32 cellular contexts compared by ENCODE assay signal in genomic region chr1:119293777-119294176, GRCh38.
"Had no signal": no experiment of that assay in that cellular context is flagged by ENCODE, and none has a peak within 500 bp of the region (broad histone marks: within the 10 kb centered on the region; RNA-seq: fewer than 3 reads in every experiment).

No MANE protein-coding gene starts in this region.

- FAIRE-seq: endothelial cell of umbilical vein, islet of Langerhans, small intestine had no signal

- H3K4me1 Mint-ChIP-seq: stimulated activated effector memory CD8-positive, alpha-beta T cell treated with anti-CD3 and anti-CD28 coated beads, Interleukin-12 subunit alpha, Interleukin-12 subunit beta, amount 100 ng/mL, for 72 hours had no signal

- H3K36me3 Mint-ChIP-seq: activated naive CD8-positive, alpha-beta T cell treated with anti-CD3 and anti-CD28 coated beads for 36 hours; brain; naive thymus-derived CD4-positive, alpha-beta T cell; stimulated activated effector memory CD8-positive, alpha-beta T cell treated with anti-CD3 and anti-CD28 coated beads, Interleukin-12 subunit alpha, Interleukin-12 subunit beta, amount 100 ng/mL, for 72 hours had no signal

- H3K4me3 ChIP-seq: adrenal gland, cardiac muscle cell, heart left ventricle, ovary, sigmoid colon, thyroid gland, upper lobe of right lung had no signal

- H3K9me3 ChIP-seq: adrenal gland, heart left ventricle, neutrophil, ovary, sigmoid colon, thyroid gland, upper lobe of right lung had no signal

- H3K27me3 ChIP-seq: adrenal gland, cardiac muscle cell, heart left ventricle, ovary, sigmoid colon, thyroid gland, upper lobe of right lung had no signal

- H3K36me3 ChIP-seq: adrenal gland, cardiac muscle cell, heart left ventricle, neutrophil, ovary, sigmoid colon, thyroid gland, upper lobe of right lung had no signal

- ATAC-seq: activated T-cell treated with anti-CD3 and anti-CD28 coated beads, Interleukin-2, amount 50 U/mL, for 72 hours; heart left ventricle; left ventricle myocardium superior; naive thymus-derived CD4-positive, alpha-beta T cell; stimulated activated effector memory CD8-positive, alpha-beta T cell treated with anti-CD3 and anti-CD28 coated beads, Interleukin-12 subunit alpha, Interleukin-12 subunit beta, amount 100 ng/mL, for 72 hours; stimulated activated naive CD8-positive, alpha-beta T cell treated with anti-CD3 and anti-CD28 coated beads, Interleukin-15, amount 100 ng/mL, for 72 hours; upper lobe of right lung had no signal

- H3K27ac Mint-ChIP-seq: activated naive CD8-positive, alpha-beta T cell treated with anti-CD3 and anti-CD28 coated beads for 36 hours; activated T-cell treated with anti-CD3 and anti-CD28 coated beads, Interleukin-2, amount 50 U/mL, for 72 hours; naive thymus-derived CD4-positive, alpha-beta T cell; progenitor cell of endocrine pancreas; stimulated activated effector memory CD8-positive, alpha-beta T cell treated with anti-CD3 and anti-CD28 coated beads, Interleukin-12 subunit alpha, Interleukin-12 subunit beta, amount 100 ng/mL, for 72 hours; stimulated activated naive CD8-positive, alpha-beta T cell treated with anti-CD3 and anti-CD28 coated beads, Interleukin-15, amount 100 ng/mL, for 72 hours; T-helper 2 cell treated with Interferon-gamma antibody and Interleukin-4, amounts not matched to agents 5 μg/mL and 100 μg/mL, for 36 hours had no signal

- H3K4me1 ChIP-seq: heart left ventricle, sigmoid colon, thyroid gland, upper lobe of right lung had no signal

- H3K4me3 Mint-ChIP-seq: activated naive CD8-positive, alpha-beta T cell treated with anti-CD3 and anti-CD28 coated beads for 36 hours; activated T-cell treated with anti-CD3 and anti-CD28 coated beads, Interleukin-2, amount 50 U/mL, for 72 hours; brain; naive thymus-derived CD4-positive, alpha-beta T cell; stimulated activated effector memory CD8-positive, alpha-beta T cell treated with anti-CD3 and anti-CD28 coated beads, Interleukin-12 subunit alpha, Interleukin-12 subunit beta, amount 100 ng/mL, for 72 hours; stimulated activated naive CD8-positive, alpha-beta T cell treated with anti-CD3 and anti-CD28 coated beads, Interleukin-15, amount 100 ng/mL, for 72 hours; T-helper 2 cell treated with Interferon-gamma antibody and Interleukin-4, amounts not matched to agents 5 μg/mL and 100 μg/mL, for 36 hours had no signal

- H3K27ac ChIP-seq: cardiac muscle cell, heart left ventricle, neutrophil, ovary, sigmoid colon, thyroid gland, upper lobe of right lung had no signal

- DNase-seq: activated CD4-positive, alpha-beta T cell treated with anti-CD3 and anti-CD28 coated beads for 4 hours; activated CD4-positive, alpha-beta T cell treated with anti-CD3 and anti-CD28 coated beads, Interleukin-2, amount 50 U/mL, for 4 hours; activated naive CD4-positive, alpha-beta T cell treated with Interleukin-2 at 50 U/mL for 16 hours; activated naive CD8-positive, alpha-beta T cell treated with anti-CD3 and anti-CD28 coated beads for 36 hours; activated T-cell treated with anti-CD3 and anti-CD28 coated beads for 4 hours; activated T-cell treated with anti-CD3 and anti-CD28 coated beads, Interleukin-2, amount 50 U/mL, for 72 hours; aorta; cortex of kidney; foreskin fibroblast; heart left ventricle; hypothalamus; left ventricle myocardium superior; midbrain; naive thymus-derived CD4-positive, alpha-beta T cell; ovary; sigmoid colon; stimulated activated CD4-positive, alpha-beta T cell treated with anti-CD3 and anti-CD28 coated beads, Interleukin-4, amount 100 ng/mL, for 24 hours; stimulated activated naive CD8-positive, alpha-beta T cell treated with anti-CD3 and anti-CD28 coated beads, Interleukin-15, amount 100 ng/mL, for 72 hours; substantia nigra; T-helper 1 cell; thyroid gland; upper lobe of right lung had no signal

- H3K9me3 Mint-ChIP-seq: activated naive CD8-positive, alpha-beta T cell treated with anti-CD3 and anti-CD28 coated beads for 36 hours; activated T-cell treated with anti-CD3 and anti-CD28 coated beads, Interleukin-2, amount 50 U/mL, for 72 hours; brain; naive thymus-derived CD4-positive, alpha-beta T cell; stimulated activated effector memory CD8-positive, alpha-beta T cell treated with anti-CD3 and anti-CD28 coated beads, Interleukin-12 subunit alpha, Interleukin-12 subunit beta, amount 100 ng/mL, for 72 hours; stimulated activated naive CD8-positive, alpha-beta T cell treated with anti-CD3 and anti-CD28 coated beads, Interleukin-15, amount 100 ng/mL, for 72 hours; T-helper 2 cell treated with Interferon-gamma antibody and Interleukin-4, amounts not matched to agents 5 μg/mL and 100 μg/mL, for 36 hours had no signal
